1 cellular context compared by ENCODE assay signal in genomic region chr19:39082745-39083598, GRCh38.
A peak's percentile ranks its signal among the peaks of the same experiment; 100 is the strongest.
TF ChIP-seq lines count a peak whose summit lies in the region.

No MANE protein-coding gene starts in this region.

TF ChIP-seq in H1, 55 proteins besides CTCF, POLR2A, EP300 and RAD21:
- TF ChIP-seq EZH2 (IDR thresholded peaks at IDR 0.05; ENCODE audit: low read depth, low read length, severe bottlenecking): peak; percentile 21
- no peak for TF ChIP-seq SIRT6 (IDR thresholded peaks at IDR 0.05; ENCODE audit: low read length)
